In the genomic region with DNA sequence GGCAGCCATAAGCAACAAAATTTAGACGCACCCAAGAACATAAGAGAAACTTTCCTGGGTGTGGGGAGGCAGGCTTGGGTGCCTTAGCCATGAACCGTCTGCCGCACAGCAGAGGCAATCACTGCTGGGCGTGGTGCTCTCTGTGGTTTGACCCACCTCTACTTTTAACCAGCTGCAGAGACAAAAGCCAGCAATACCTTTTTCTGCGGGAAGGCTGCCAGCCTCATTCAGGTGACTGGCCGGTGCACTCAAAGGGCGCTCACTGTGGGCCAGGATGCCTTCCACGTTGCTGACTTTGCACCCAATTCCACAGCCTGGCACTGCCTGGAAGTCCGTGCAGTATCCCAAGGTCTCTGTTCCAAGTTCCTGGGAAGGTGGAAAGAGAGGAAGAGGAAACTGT, we compare ENCODE assay signal across 11 cellular contexts.
DNase-seq lines count a peak whose midpoint lies in the region; ATAC-seq, FAIRE-seq and TF ChIP-seq lines count a peak whose summit lies in the region.
"Had no signal": no experiment of that assay in that cellular context is flagged by ENCODE, and none has a peak within 500 bp of the region (broad histone marks: within the 10 kb centered on the region; RNA-seq: fewer than 3 reads in every experiment).

No MANE protein-coding gene starts in this region.

- no peaks in the 10 kb centered on the region for H3K9me3 ChIP-seq in mucosa of descending colon
- no peaks in the 10 kb centered on the region for H3K9me3 ChIP-seq in right atrium auricular region

- no peaks in the 10 kb centered on the region for H3K27me3 ChIP-seq in right atrium auricular region

- H3K27me3 Mint-ChIP-seq in activated T-cell treated with anti-CD3 and anti-CD28 coated beads, Interleukin-2, amount 50 U/mL, for 72 hours (ENCODE audit: low read depth), result no peaks in the 10 kb centered on the region

- no peaks in the 10 kb centered on the region for H3K36me3 Mint-ChIP-seq in activated T-cell treated with anti-CD3 and anti-CD28 coated beads, Interleukin-2, amount 50 U/mL, for 72 hours (ENCODE audit: insufficient read depth in 2 of 2)

- intact Hi-C loops in mucosa of descending colon (cut with DNase I, micrococcal nuclease), result no loop called here
- intact Hi-C loops in sciatic nerve (cut with DNase I), result no loop called here

- H3K4me1 Mint-ChIP-seq in activated T-cell treated with anti-CD3 and anti-CD28 coated beads, Interleukin-2, amount 50 U/mL, for 72 hours (ENCODE audit: low read depth), result peaks cover 36% of the 10 kb centered on the region

- no peaks in the 10 kb centered on the region for H3K36me3 ChIP-seq in mucosa of descending colon (ENCODE audit: low read depth)
- H3K36me3 ChIP-seq in right atrium auricular region, result peaks cover 35% of the 10 kb centered on the region

- TF ChIP-seq CTCF in mucosa of descending colon (IDR thresholded peaks at IDR 0.05), result no peak
- TF ChIP-seq CTCF in right atrium auricular region (IDR thresholded peaks at IDR 0.05), result no peak

- H3K27ac ChIP-seq in right atrium auricular region, result no peak overlapping the region

- no peak overlapping the region for H3K4me3 ChIP-seq in mucosa of descending colon
- H3K4me3 ChIP-seq in right atrium auricular region, result no peak overlapping the region

- H3K27ac Mint-ChIP-seq in activated T-cell treated with anti-CD3 and anti-CD28 coated beads, Interleukin-2, amount 50 U/mL, for 72 hours, result no peak overlapping the region

- peak overlapping the region; percentile 38 to 47 for H3K4me3 Mint-ChIP-seq in activated T-cell treated with anti-CD3 and anti-CD28 coated beads, Interleukin-2, amount 50 U/mL, for 72 hours

- peak in 1 of 2 donors; percentile 23 for ATAC-seq in activated T-cell treated with anti-CD3 and anti-CD28 coated beads, Interleukin-2, amount 50 U/mL, for 72 hours (replicated peaks in 1 of 2)
- ATAC-seq in mucosa of descending colon, result peak; percentile 93
- ATAC-seq in sciatic nerve, result no peak

- no peak for FAIRE-seq in GM19239 (lab: Jason Lieb, UNC)
- FAIRE-seq: keratinocyte had no signal

- H3K4me1 ChIP-seq in mucosa of descending colon (ENCODE audit: low read depth) (peaks cover 17% of the 10 kb centered on the region), right atrium auricular region (no peaks in the 10 kb centered on the region)

- DNase-seq in activated T-cell treated with anti-CD3 and anti-CD28 coated beads, Interleukin-2, amount 50 U/mL, for 72 hours, result no peak
- DNase-seq in activated T-cell treated with anti-CD3 and anti-CD28 coated beads, Interleukin-2, amount 50 U/mL, for 48 hours, result no peak
- DNase-seq in NCI-H146 treated with DMSO at 0.1 percent for 48 hours (lab: John Stamatoyannopoulos, UW; ENCODE audit: unreplicated experiment) (peak; percentile 7), mucosa of descending colon (peak; percentile 87 to 95 (median 89)), GM19239 (ENCODE audit: insufficient read length, low spot score) (no peak), sciatic nerve (ENCODE audit: low spot score) (no peak), right atrium auricular region (ENCODE audit: low spot score) (no peak)
- DNase-seq in activated CD4-positive, alpha-beta T cell treated with anti-CD3 and anti-CD28 coated beads, Interleukin-2, amount 50 U/mL, for 4 hours, result peak; percentile 6 to 9
- DNase-seq: NCI-H526, nucleus accumbens had no signal

- no peaks in the 10 kb centered on the region for H3K9me3 Mint-ChIP-seq in activated T-cell treated with anti-CD3 and anti-CD28 coated beads, Interleukin-2, amount 50 U/mL, for 72 hours

Comparison
In these comparisons a context has a peak if more than half of its experiments do, and no peak if none do; other contexts are left out.
1. DNase-seq: peak in NCI-H146 treated with DMSO at 0.1 percent for 48 hours (single experiment), activated CD4-positive, alpha-beta T cell treated with anti-CD3 and anti-CD28 coated beads, Interleukin-2, amount 50 U/mL, for 4 hours (2 of 2) and mucosa of descending colon (3 of 3); none in activated T-cell treated with anti-CD3 and anti-CD28 coated beads, Interleukin-2, amount 50 U/mL, for 72 hours (0 of 2), activated T-cell treated with anti-CD3 and anti-CD28 coated beads, Interleukin-2, amount 50 U/mL, for 48 hours (0 of 2), GM19239 (single experiment), sciatic nerve (single experiment) and right atrium auricular region (single experiment).